ENCODE assay signal across 8 cellular contexts in genomic region chr17:59565171-59565958, GRCh38. TPM values are rescaled to one million over a fixed set of nuclear protein-coding genes. Genes with fewer than 3 reads are reported as not detected.
A peak's percentile ranks its signal among the peaks of the same experiment; 100 is the strongest.
DNase-seq lines count a peak whose midpoint lies in the region; ATAC-seq and TF ChIP-seq lines count a peak whose summit lies in the region.

TSS of gene DHX40 (plus strand) at chr17:59565610. CDS start at chr17:59565672, 62 bp downstream.

- H3K79me2 ChIP-seq in mesendoderm (ENCODE audit: control insufficient read depth, insufficient read depth, low read length), result peaks cover 4% of the 10 kb centered on the region

- H3K4me3 ChIP-seq in CD4-positive, alpha-beta memory T cell (ENCODE audit: low read length in 2 of 2), result peak within 1 kb of the TSS; percentile 79 to 93
- peak within 1 kb of the TSS; percentile 91 for H3K4me3 ChIP-seq in HUES48 (ENCODE audit: low read depth, low read length)
- peak within 1 kb of the TSS; percentile 100 for H3K4me3 ChIP-seq in NT2/D1 (ENCODE audit: insufficient read length, low read depth)
- peak within 1 kb of the TSS; percentile 66 for H3K4me3 ChIP-seq in endocrine pancreas (ENCODE audit: control insufficient read depth, insufficient read depth, low read length)
- H3K4me3 ChIP-seq in mesendoderm (ENCODE audit: low read length), result peak within 1 kb of the TSS; percentile 97

- no peak within 1 kb of the TSS for H3K23ac ChIP-seq in mesendoderm (ENCODE audit: low read length)

- peak within 1 kb of the TSS; percentile 16 for H3K4me2 ChIP-seq in mesendoderm (ENCODE audit: low read length)

- DNase-seq in CD4-positive, alpha-beta memory T cell, result peak; percentile 92 to 96 (median 93)
- DNase-seq in GM20000 (ENCODE audit: low spot score) (peak; percentile 94), NT2/D1 (ENCODE audit: low read depth, low spot score) (peak; percentile 88), mesendoderm (peak; percentile 98)
- DNase-seq in activated CD8-positive, alpha-beta memory T cell treated with anti-CD3 and anti-CD28 coated beads, Interleukin-2, amount 10 ng/mL, durations not matched to agents 7 days and 5 days, result peak; percentile 97
- peak; percentile 90 for DNase-seq in stimulated activated CD8-positive, alpha-beta memory T cell treated with anti-CD3 and anti-CD28 coated beads, Interleukin-12 subunit alpha, Interleukin-12 subunit beta, amount 100 ng/mL, for 4 hours (ENCODE audit: low read depth)

- H3K27me3 ChIP-seq in CD4-positive, alpha-beta memory T cell (ENCODE audit: insufficient read depth, low read length), result no peaks in the 10 kb centered on the region
- peaks cover 18% of the 10 kb centered on the region for H3K27me3 ChIP-seq in HUES48 (ENCODE audit: control insufficient read depth, insufficient read depth, low read length)
- H3K27me3 ChIP-seq in NT2/D1 (ENCODE audit: insufficient read depth, insufficient read length), result peaks cover 10% of the 10 kb centered on the region
- no peaks in the 10 kb centered on the region for H3K27me3 ChIP-seq in endocrine pancreas (ENCODE audit: control insufficient read depth, insufficient read depth, low read length)
- no peaks in the 10 kb centered on the region for H3K27me3 ChIP-seq in mesendoderm (ENCODE audit: insufficient read depth, low read length, poor library complexity)

- no peak within 1 kb of the TSS for H2AK5ac ChIP-seq in mesendoderm (ENCODE audit: low read length)

- H4K8ac ChIP-seq in mesendoderm (ENCODE audit: low read depth, low read length), result no peak within 1 kb of the TSS

- ATAC-seq in activated CD8-positive, alpha-beta memory T cell treated with anti-CD3 and anti-CD28 coated beads, Interleukin-2, amount 10 ng/mL, durations not matched to agents 7 days and 5 days, result peak; percentile 92

- TF ChIP-seq CTCF in GM20000 (IDR thresholded peaks at IDR 0.05; ENCODE audit: extremely low read depth, missing control alignments), result no peak

- H2BK120ac ChIP-seq in mesendoderm (ENCODE audit: low read depth, low read length), result no peak within 1 kb of the TSS

- WGBS in mesendoderm (ENCODE audit: extremely low coverage, insufficient coverage, low lambda C conversion rate), result no CpG with 5 or more reads among the region's 62 CpGs

- H3K4me1 ChIP-seq in CD4-positive, alpha-beta memory T cell (ENCODE audit: insufficient read depth, low read length), result peaks cover 18% of the 10 kb centered on the region
- H3K4me1 ChIP-seq in HUES48 (ENCODE audit: control insufficient read depth, insufficient read depth, low read length), result peaks cover 7% of the 10 kb centered on the region; the same call in 1 of the 2 replicates
- H3K4me1 ChIP-seq in NT2/D1 (ENCODE audit: insufficient read depth, insufficient read length), result peaks cover 2% of the 10 kb centered on the region
- H3K4me1 ChIP-seq in endocrine pancreas (ENCODE audit: control insufficient read depth, insufficient read depth, low read length), result peaks cover 11% of the 10 kb centered on the region
- peaks cover 2% of the 10 kb centered on the region for H3K4me1 ChIP-seq in mesendoderm (ENCODE audit: control insufficient read depth, low read depth, low read length)

- peaks cover 15 to 25% (median 21%) of the 10 kb centered on the region in 4 donors for H3K4me1 Mint-ChIP-seq in CD4-positive, alpha-beta memory T cell
- H3K4me1 Mint-ChIP-seq in activated CD8-positive, alpha-beta memory T cell treated with anti-CD3 and anti-CD28 coated beads, Interleukin-2, amount 10 ng/mL, durations not matched to agents 7 days and 5 days, result peaks cover 30% of the 10 kb centered on the region

- peak within 1 kb of the TSS; percentile 93 for H3K27ac ChIP-seq in CD4-positive, alpha-beta memory T cell (ENCODE audit: low read depth, low read length)
- H3K27ac ChIP-seq in HUES48 (ENCODE audit: low read depth, low read length) (peak within 1 kb of the TSS; percentile 84), mesendoderm (ENCODE audit: low read depth, low read length) (no peak within 1 kb of the TSS)

- H3K79me1 ChIP-seq in mesendoderm (ENCODE audit: low read length), result peaks cover 2% of the 10 kb centered on the region

- no peak within 1 kb of the TSS for H2BK15ac ChIP-seq in mesendoderm (replicated peaks; ENCODE audit: low read depth)

- peak within 1 kb of the TSS; percentile 92 for H3K56ac ChIP-seq in mesendoderm (ENCODE audit: low read length)

- no peaks in the 10 kb centered on the region for H3K27me3 Mint-ChIP-seq in CD4-positive, alpha-beta memory T cell
- no peaks in the 10 kb centered on the region for H3K27me3 Mint-ChIP-seq in activated CD8-positive, alpha-beta memory T cell treated with anti-CD3 and anti-CD28 coated beads, Interleukin-2, amount 10 ng/mL, durations not matched to agents 7 days and 5 days

- H3K18ac ChIP-seq in mesendoderm (ENCODE audit: low read length), result no peak within 1 kb of the TSS

- H3K36me3 ChIP-seq in CD4-positive, alpha-beta memory T cell (ENCODE audit: insufficient read depth, low read length), result no peaks in the 10 kb centered on the region
- H3K36me3 ChIP-seq in HUES48 (ENCODE audit: control insufficient read depth, insufficient read depth, low read length) (0 out of 2 replicates have a peak, but pooled peaks cover 2% of the 10 kb centered on the region), NT2/D1 (ENCODE audit: insufficient read depth, insufficient read length, low read length) (peaks cover 14% of the 10 kb centered on the region), endocrine pancreas (ENCODE audit: control insufficient read depth, insufficient read depth, low read length) (no peaks in the 10 kb centered on the region), mesendoderm (ENCODE audit: control insufficient read depth, insufficient read depth, low read length) (no peaks in the 10 kb centered on the region)

- peak within 1 kb of the TSS; percentile 49; the same call in 1 of the 2 replicates for H3K9ac ChIP-seq in HUES48 (ENCODE audit: low read depth, low read length)
- H3K9ac ChIP-seq in NT2/D1 (ENCODE audit: insufficient read length, low read depth), result peak within 1 kb of the TSS; percentile 94
- peak within 1 kb of the TSS; percentile 89 for H3K9ac ChIP-seq in endocrine pancreas (ENCODE audit: control insufficient read depth, insufficient read depth, low read length)
- H3K9ac ChIP-seq in mesendoderm (ENCODE audit: low read length), result peak within 1 kb of the TSS; percentile 82

- peak within 1 kb of the TSS; percentile 97 to 100 (median 100) for H3K4me3 Mint-ChIP-seq in CD4-positive, alpha-beta memory T cell
- peak within 1 kb of the TSS; percentile 99 for H3K4me3 Mint-ChIP-seq in activated CD8-positive, alpha-beta memory T cell treated with anti-CD3 and anti-CD28 coated beads, Interleukin-2, amount 10 ng/mL, durations not matched to agents 7 days and 5 days

- intact Hi-C loops in CD4-positive, alpha-beta memory T cell (cut with micrococcal nuclease), result loop anchor here (1.0 to 10.0 kb wide), 2 partner anchors 54 to 1109 kb away; partner anchors contain the start of genes BCAS3 and CLTC

- H4K5ac ChIP-seq in mesendoderm (ENCODE audit: low read length), result no peak within 1 kb of the TSS

- H3K27ac Mint-ChIP-seq in CD4-positive, alpha-beta memory T cell, result peak within 1 kb of the TSS; percentile 93 to 100 (median 100)
- peak within 1 kb of the TSS; percentile 99 for H3K27ac Mint-ChIP-seq in activated CD8-positive, alpha-beta memory T cell treated with anti-CD3 and anti-CD28 coated beads, Interleukin-2, amount 10 ng/mL, durations not matched to agents 7 days and 5 days

- no peaks in the 10 kb centered on the region for H3K9me3 Mint-ChIP-seq in CD4-positive, alpha-beta memory T cell
- H3K9me3 Mint-ChIP-seq in activated CD8-positive, alpha-beta memory T cell treated with anti-CD3 and anti-CD28 coated beads, Interleukin-2, amount 10 ng/mL, durations not matched to agents 7 days and 5 days (ENCODE audit: low read depth), result no peaks in the 10 kb centered on the region

- no peak within 1 kb of the TSS for H3K4ac ChIP-seq in mesendoderm (ENCODE audit: low read depth, low read length)

- H3K9me3 ChIP-seq in CD4-positive, alpha-beta memory T cell (ENCODE audit: control insufficient read depth in 1 of 2, low read length in 2 of 2), result no peaks in the 10 kb centered on the region
- peaks cover 9% of the 10 kb centered on the region for H3K9me3 ChIP-seq in HUES48 (ENCODE audit: control insufficient read depth, insufficient read depth, low read length)
- peaks cover 12% of the 10 kb centered on the region for H3K9me3 ChIP-seq in NT2/D1 (ENCODE audit: insufficient read depth, low read length)
- no peaks in the 10 kb centered on the region for H3K9me3 ChIP-seq in endocrine pancreas (ENCODE audit: control insufficient read depth, low read length)

- POLR2A ChIA-PET in CD4-positive, alpha-beta memory T cell (lab: Charles Lee; ENCODE audit: partially characterized antibody), result interaction anchor here (0.6 to 3.5 kb wide), 12 partner anchors 54 to 1112 kb away, joined by 3 to 62 read pairs (median 3); partner anchors contain the start of genes BCAS3, CLTC, HEATR6 and PRR11

- CTCF ChIA-PET in CD4-positive, alpha-beta memory T cell (lab: Charles Lee; ENCODE audit: partially characterized antibody), result interaction anchor here (0.9 to 1.6 kb wide), 3 partner anchors 42 to 349 kb away, joined by 3 to 5 read pairs (median 3); no protein-coding TSS in a partner anchor
- CTCF ChIA-PET in activated CD8-positive, alpha-beta memory T cell treated with anti-CD3 and anti-CD28 coated beads, Interleukin-2, amount 10 ng/mL, durations not matched to agents 7 days and 5 days (lab: Charles Lee), result interaction anchor here (1.0 to 2.3 kb wide), 5 partner anchors 54 to 254 kb away, joined by 3 to 9 read pairs (median 4); no protein-coding TSS in a partner anchor

- no peak within 1 kb of the TSS for H2BK5ac ChIP-seq in mesendoderm (ENCODE audit: low read length)

- H3K36me3 Mint-ChIP-seq in CD4-positive, alpha-beta memory T cell, result peaks cover under 1 to 8% of the 10 kb centered on the region in 2 donors
- peaks cover 3% of the 10 kb centered on the region for H3K36me3 Mint-ChIP-seq in activated CD8-positive, alpha-beta memory T cell treated with anti-CD3 and anti-CD28 coated beads, Interleukin-2, amount 10 ng/mL, durations not matched to agents 7 days and 5 days

RNA-seq across cellular contexts. Expression of gene DHX40, which starts in this region (rescaled TPM):
- total RNA-seq in CD4-positive, alpha-beta memory T cell, result 10 to 100 TPM; 25.4 to 29.9 TPM
- 10 to 100 TPM; 19.9 to 27.1 TPM for polyA plus RNA-seq in CD4-positive, alpha-beta memory T cell
- 10 to 100 TPM; 17.1 to 18.0 TPM for total RNA-seq in activated CD8-positive, alpha-beta memory T cell treated with anti-CD3 and anti-CD28 coated beads, Interleukin-2, amount 10 ng/mL, durations not matched to agents 7 days and 5 days
- 13.2 TPM for polyA plus RNA-seq in mesendoderm (2013, experiment 1 of 2)
- polyA plus RNA-seq in mesendoderm (2013, experiment 2 of 2), result 13.1 TPM
